In genomic region chr6:90333928-90334327, GRCh38 we compare ENCODE assay signal across 35 cellular contexts. TPM values are rescaled to one million over a fixed set of nuclear protein-coding genes. Genes with fewer than 3 reads are reported as not detected.
DNase-seq lines count a peak whose midpoint lies in the region; ATAC-seq, FAIRE-seq and TF ChIP-seq lines count a peak whose summit lies in the region.
"Had no signal": no experiment of that assay in that cellular context is flagged by ENCODE, and none has a peak within 500 bp of the region (broad histone marks: within the 10 kb centered on the region; RNA-seq: fewer than 3 reads in every experiment).

No MANE protein-coding gene starts in this region.

- no peak for TF ChIP-seq RAD21 in K562 (CRISPR knock-in tag; conservative IDR thresholded peaks at IDR 0.05 in 1 of 2, IDR thresholded peaks at IDR 0.05 in 1 of 2)

- no peaks in the 10 kb centered on the region for H3K9me3 ChIP-seq in HEK293 (ENCODE audit: control insufficient read depth, insufficient read depth, low read depth, low read length)
- no peaks in the 10 kb centered on the region for H3K9me3 ChIP-seq in K562 (replicated peaks; ENCODE audit: control insufficient read depth, insufficient read depth, low read depth, low read length)
- no peaks in the 10 kb centered on the region for H3K9me3 ChIP-seq in esophagus muscularis mucosa
- H3K9me3 ChIP-seq: A549, BE2C, Caco-2 had no signal

- TF ChIP-seq EP300 in K562 (IDR thresholded peaks at IDR 0.05; ENCODE audit: low read length) (no peak), esophagus muscularis mucosa (IDR thresholded peaks at IDR 0.05) (no peak)

- peaks cover 13% of the 10 kb centered on the region for H3K9me3 Mint-ChIP-seq in activated CD4-positive, alpha-beta T cell treated with anti-CD3 and anti-CD28 coated beads, Interleukin-2, amount 10 ng/mL, durations not matched to agents 24 days and 14 days
- H3K9me3 Mint-ChIP-seq: CD4-positive, alpha-beta T cell; CD8-positive, alpha-beta memory T cell; CD8-positive, alpha-beta T cell had no signal

- BruUV-seq in K562 (replicated peaks; lab: Mats Ljungman, UMichigan), result no TSS peak

- TF ChIP-seq CTCF in HEK293 (tag by site-specific recombination; IDR thresholded peaks at IDR 0.05) (no peak), K562 (IDR thresholded peaks at IDR 0.05 in 2 of 3, conservative IDR thresholded peaks at IDR 0.05 in 1 of 3; ENCODE audit: insufficient read depth in 2 of 3, low read depth in 1 of 3, low read length in 3 of 3) (no peak), esophagus muscularis mucosa (IDR thresholded peaks at IDR 0.05) (no peak)

- intact Hi-C loops in K562 (cut with micrococcal nuclease), result no loop called here
- intact Hi-C loops in esophagus muscularis mucosa (cut with DNase I), result no loop called here
- intact Hi-C loops in activated CD4-positive, alpha-beta T cell treated with anti-CD3 and anti-CD28 coated beads, Interleukin-2, amount 10 ng/mL, durations not matched to agents 24 days and 14 days (cut with micrococcal nuclease), result no loop called here

- DNase-seq in K562 (ENCODE audit: extremely low read depth in 1 of 4, low spot score in 3 of 4), result no peak
- peak; percentile 70 for DNase-seq in esophagus muscularis mucosa (ENCODE audit: extremely low spot score)
- DNase-seq in activated CD4-positive, alpha-beta T cell treated with anti-CD3 and anti-CD28 coated beads, Interleukin-2, amount 10 ng/mL, durations not matched to agents 24 days and 14 days, result no peak
- DNase-seq: 8988T; ACHN; AML-193; BE2C; C1 segment of cervical spinal cord; Caco-2; Calu3; CD4-positive, alpha-beta memory T cell; CD4-positive, alpha-beta T cell; CD4-positive, CD25-positive, alpha-beta regulatory T cell; CD8-positive, alpha-beta memory T cell; CD8-positive, alpha-beta T cell; COR-L47; DMS 273 treated with DMSO at 0.1 percent for 48 hours; DMS153; DMS53; DMS79; DMS79 treated with DMSO at 0.1 percent for 48 hours; DND-41; EL had no signal

- H3K36me3 Mint-ChIP-seq in activated CD4-positive, alpha-beta T cell treated with anti-CD3 and anti-CD28 coated beads, Interleukin-2, amount 10 ng/mL, durations not matched to agents 24 days and 14 days (ENCODE audit: low read depth), result peaks cover 3% of the 10 kb centered on the region
- H3K36me3 Mint-ChIP-seq: CD14-positive monocyte; CD4-positive, alpha-beta memory T cell; CD8-positive, alpha-beta T cell had no signal

- ATAC-seq in K562 (no peak), HG03280 (IDR thresholded peaks at IDR 0.05; ENCODE audit: unreplicated experiment) (no peak), GM19463 (IDR thresholded peaks at IDR 0.05; ENCODE audit: unreplicated experiment) (no peak)
- ATAC-seq: A549; CD8-positive, alpha-beta T cell had no signal

- 0% methylated on average over 1 of the region's 1 CpG for WGBS in K562 (ENCODE audit: insufficient coverage, low coverage, missing lambda C conversion rate)
- no CpG with 5 or more reads among the region's 1 CpG for WGBS in esophagus muscularis mucosa

- POLR2A ChIA-PET in HEK293 (lab: Yijun Ruan, JAX) (no interaction called here), K562 (lab: Yijun Ruan, JAX) (no interaction called here)

- no peak for TF ChIP-seq POLR2A in K562 (conservative IDR thresholded peaks at IDR 0.05)
- TF ChIP-seq POLR2A in esophagus muscularis mucosa (IDR thresholded peaks at IDR 0.05; ENCODE audit: low read depth), result no peak

- FAIRE-seq in K562 (lab: Jason Lieb, UNC), result no peak
- FAIRE-seq: A204.1, A549, D721Med had no signal

- H3K27me3 Mint-ChIP-seq in activated CD4-positive, alpha-beta T cell treated with anti-CD3 and anti-CD28 coated beads, Interleukin-2, amount 10 ng/mL, durations not matched to agents 24 days and 14 days, result peaks cover 2% of the 10 kb centered on the region
- H3K27me3 Mint-ChIP-seq: B cell; CD4-positive, alpha-beta memory T cell; CD4-positive, alpha-beta T cell had no signal

- peaks cover 1% of the 10 kb centered on the region for H3K4me1 Mint-ChIP-seq in activated CD4-positive, alpha-beta T cell treated with anti-CD3 and anti-CD28 coated beads, Interleukin-2, amount 10 ng/mL, durations not matched to agents 24 days and 14 days
- H3K4me1 Mint-ChIP-seq: B cell; CD14-positive monocyte; CD4-positive, alpha-beta memory T cell; CD8-positive, alpha-beta memory T cell had no signal

- in situ Hi-C loops in K562 (cut with MboI), result no loop called here

- H3K9me1 ChIP-seq in K562 (ENCODE audit: control insufficient read depth, insufficient read depth, low read length), result no peaks in the 10 kb centered on the region

- H3K27me3 ChIP-seq in K562 (ENCODE audit: control insufficient read depth in 2 of 2, insufficient read depth in 2 of 2, low read length in 2 of 2) (peaks cover 3 to 6% of the 10 kb centered on the region in 2 experiments; a peak in 2 of 5 replicates), esophagus muscularis mucosa (no peaks in the 10 kb centered on the region)
- H3K27me3 ChIP-seq: BE2C; BLaER1; BLaER1 treated with 17β-estradiol and CSF1 and Interleukin-3, amounts not matched to agents 10 nM and 100 nM had no signal

- H3K4me2 ChIP-seq in K562 (ENCODE audit: insufficient read depth, low read length), result no peak overlapping the region
- H3K4me2 ChIP-seq: A549; BLaER1; BLaER1 treated with 17β-estradiol and CSF1 and Interleukin-3, amounts not matched to agents 10 nM and 100 nM had no signal

- CTCF ChIA-PET in HEK293 (lab: Yijun Ruan, JAX), result no interaction called here
- CTCF ChIA-PET in K562 (lab: Yijun Ruan, JAX; ENCODE audit: low intra/inter-chr PET ratio), result no interaction called here

- H4K20me1 ChIP-seq in K562 (replicated peaks; ENCODE audit: control insufficient read depth, insufficient read depth, low read length), result no peaks in the 10 kb centered on the region
- H4K20me1 ChIP-seq: BLaER1; BLaER1 treated with 17β-estradiol and CSF1 and Interleukin-3, amounts not matched to agents 10 nM and 100 nM had no signal

- no peak overlapping the region for H3K9ac ChIP-seq in K562 (ENCODE audit: insufficient read depth in 1 of 2, low read depth in 2 of 2, low read length in 2 of 2)
- H3K9ac ChIP-seq: BLaER1; BLaER1 treated with 17β-estradiol and CSF1 and Interleukin-3, amounts not matched to agents 10 nM and 100 nM had no signal

- H3K4me3 Mint-ChIP-seq in activated CD4-positive, alpha-beta T cell treated with anti-CD3 and anti-CD28 coated beads, Interleukin-2, amount 10 ng/mL, durations not matched to agents 24 days and 14 days, result no peak overlapping the region
- H3K4me3 Mint-ChIP-seq: B cell; CD14-positive monocyte; CD4-positive, alpha-beta memory T cell; CD4-positive, alpha-beta T cell; CD4-positive, CD25-positive, alpha-beta regulatory T cell; CD8-positive, alpha-beta memory T cell; CD8-positive, alpha-beta T cell had no signal

- no peaks in the 10 kb centered on the region for H3K79me2 ChIP-seq in K562 (ENCODE audit: control insufficient read depth, insufficient read depth, low read length)

- no peak overlapping the region for H3K27ac ChIP-seq in HEK293 (ENCODE audit: extremely low read depth, low read depth, low read length)
- no peak overlapping the region for H3K27ac ChIP-seq in K562 (ENCODE audit: extremely low read depth, low read depth, low read length)
- no peak overlapping the region for H3K27ac ChIP-seq in esophagus muscularis mucosa (replicated peaks in 1 of 4)
- H3K27ac ChIP-seq: 22Rv1; A549; BLaER1; BLaER1 treated with 17β-estradiol and CSF1 and Interleukin-3, amounts not matched to agents 10 nM and 100 nM; C4-2B had no signal

- H2AFZ ChIP-seq in K562 (ENCODE audit: low read depth, low read length), result no peak overlapping the region

- no peaks in the 10 kb centered on the region for H3K36me3 ChIP-seq in HEK293 (ENCODE audit: control insufficient read depth in 2 of 2, insufficient read depth in 1 of 2, low read length in 2 of 2)
- H3K36me3 ChIP-seq in K562 (ENCODE audit: control insufficient read depth, insufficient read depth, low read length), result no peaks in the 10 kb centered on the region
- H3K36me3 ChIP-seq in esophagus muscularis mucosa, result no peaks in the 10 kb centered on the region
- H3K36me3 ChIP-seq: BE2C; BLaER1; BLaER1 treated with 17β-estradiol and CSF1 and Interleukin-3, amounts not matched to agents 10 nM and 100 nM had no signal

- no peak overlapping the region for H3K27ac Mint-ChIP-seq in activated CD4-positive, alpha-beta T cell treated with anti-CD3 and anti-CD28 coated beads, Interleukin-2, amount 10 ng/mL, durations not matched to agents 24 days and 14 days
- H3K27ac Mint-ChIP-seq: B cell; CD14-positive monocyte; CD4-positive, alpha-beta T cell; CD4-positive, CD25-positive, alpha-beta regulatory T cell; CD8-positive, alpha-beta T cell had no signal

- H3K4me1 ChIP-seq in HEK293 (ENCODE audit: control insufficient read depth, insufficient read depth, low read length), result peaks cover 5% of the 10 kb centered on the region; the same call in 1 of the 2 replicates
- H3K4me1 ChIP-seq in K562 (replicated peaks in 1 of 2; ENCODE audit: control insufficient read depth in 2 of 2, insufficient read depth in 2 of 2, low read length in 2 of 2), result no peaks in the 10 kb centered on the region
- H3K4me1 ChIP-seq in esophagus muscularis mucosa, result no peaks in the 10 kb centered on the region
- H3K4me1 ChIP-seq: A549, BE2C, Caco-2 had no signal

- H3K4me3 ChIP-seq in HEK293 (ENCODE audit: low read depth, low read length) (no peak overlapping the region), K562 (no peak overlapping the region), esophagus muscularis mucosa (no peak overlapping the region)
- H3K4me3 ChIP-seq: A549; BLaER1; BLaER1 treated with 17β-estradiol and CSF1 and Interleukin-3, amounts not matched to agents 10 nM and 100 nM had no signal

RNA-seq across cellular contexts. Expression of gene BACH2, which starts 37.3 kb away (rescaled TPM):
- 16.1 and 29.2 TPM in 2 replicates for total RNA-seq in K562 (2011; cell fraction: chromatin; rRNA removed; ENCODE audit: low replicate concordance)
- 6.1 and 8.3 TPM in 2 replicates for total RNA-seq in K562 (2011; cell fraction: nucleolus; rRNA removed)
- 10.3 and 15.1 TPM in 2 replicates for total RNA-seq in K562 (2011; cell fraction: nucleoplasm; rRNA removed)
- total RNA-seq in K562 (2014; rRNA removed), result 0.33 and 2.0 TPM in 2 replicates
- 0.55 and 0.96 TPM in 2 replicates for total RNA-seq in K562 (2014; rRNA removed; fragmentation: Illumina TruSeq; extraction: Trizol)
- total RNA-seq in K562 (2015; rRNA removed; fragmentation: Illumina TruSeq; extraction: Trizol), result 0.11 and 0.40 TPM in 2 replicates
- total RNA-seq in K562 (2021), result 1.7 and 2.0 TPM in 2 replicates
- 3.1 and 3.3 TPM in 2 replicates for polyA plus RNA-seq in K562 (2011; rRNA removed)
- polyA plus RNA-seq in K562 (2011; cell fraction: cytosol; rRNA removed), result 1.5 and 2.1 TPM in 2 replicates
- polyA plus RNA-seq in K562 (2011; cell fraction: nucleus; rRNA removed), result 5.2 and 7.8 TPM in 2 replicates
- polyA plus RNA-seq in K562 (2012), result 1.0 and 1.2 TPM in 2 replicates
- polyA plus RNA-seq in K562 (2014; fragmentation: Illumina TruSeq; extraction: Trizol), result 0.59 and 0.91 TPM in 2 replicates
- under 1 TPM; 0.06 to 0.11 TPM for polyA plus RNA-seq in K562 (2014; fragmentation: Nextera tagmentation; extraction: Ambion mirVana)
- 0.61 and 0.65 TPM in 2 replicates for polyA plus RNA-seq in K562 (2014; rRNA removed)
- polyA minus RNA-seq in K562 (2011; rRNA and poly(A)+ RNA removed), result 9.8 and 11.4 TPM in 2 replicates
- polyA minus RNA-seq in K562 (2011; cell fraction: cytosol; rRNA and poly(A)+ RNA removed), result 2.3 and 3.9 TPM in 2 replicates
- 14.8 and 19.3 TPM in 2 replicates for polyA minus RNA-seq in K562 (2011; cell fraction: nucleus; rRNA and poly(A)+ RNA removed)
- 1 to 10 TPM; 4.2 to 9.8 (median 5.8) TPM for total RNA-seq in esophagus muscularis mucosa
- 69.0 and 69.2 TPM in 2 replicates for total RNA-seq in activated CD4-positive, alpha-beta T cell treated with anti-CD3 and anti-CD28 coated beads, Interleukin-2, amount 10 ng/mL, durations not matched to agents 24 days and 14 days

Comparison
In these comparisons a context has a peak if more than half of its experiments do, and no peak if none do; other contexts are left out.
1. Of the 44 proteins assayed by ChIP-seq in both K562 and HEK293: peak only in K562: ZNF184; only in HEK293: none; in both: none; in neither: 43.